12 cellular contexts compared by ENCODE assay signal in the genomic region with DNA sequence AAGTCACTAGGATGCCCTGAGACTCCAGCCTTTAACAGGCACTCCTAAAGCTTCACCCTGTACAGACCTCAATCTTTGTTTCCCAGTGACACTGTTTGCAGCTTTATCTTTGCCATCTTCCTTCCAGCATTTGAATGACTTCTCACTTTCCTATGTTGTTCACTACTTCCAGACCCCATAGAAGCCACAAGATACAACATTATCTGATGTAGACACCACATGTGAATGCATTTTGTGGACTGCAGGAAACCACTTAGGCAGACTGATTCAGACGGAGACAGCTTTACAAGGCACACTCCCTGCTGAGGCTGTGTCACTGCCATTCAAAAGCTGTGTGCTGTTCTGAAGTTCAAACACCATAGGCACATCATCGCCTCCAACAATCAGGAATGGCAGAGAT.
DNase-seq lines count a peak whose midpoint lies in the region; ATAC-seq and TF ChIP-seq lines count a peak whose summit lies in the region.
"Had no signal": no experiment of that assay in that cellular context is flagged by ENCODE, and none has a peak within 500 bp of the region (broad histone marks: within the 10 kb centered on the region; RNA-seq: fewer than 3 reads in every experiment).

No MANE protein-coding gene starts in this region.

- H3K27ac ChIP-seq in H9 (ENCODE audit: insufficient read length, low read depth, low read length): no peak overlapping the region
- H3K27ac ChIP-seq: breast epithelium had no signal

- H2BK120ac ChIP-seq in H9 (ENCODE audit: low read depth, low read length, poor library complexity, severe bottlenecking): no peak overlapping the region

- no peak overlapping the region for H2BK12ac ChIP-seq in H9 (ENCODE audit: insufficient read length, low read depth, low read length)

- no peaks in the 10 kb centered on the region for H3K9me3 ChIP-seq in H9 (ENCODE audit: control insufficient read depth, low read depth, low read length)
- H3K9me3 ChIP-seq: breast epithelium had no signal

- H3T11ph ChIP-seq in H9 (ENCODE audit: low read length): no peak overlapping the region

- H3K4ac ChIP-seq in H9 (ENCODE audit: low read depth, low read length): no peak overlapping the region

- H3K79me2 ChIP-seq in H9 (ENCODE audit: insufficient read depth, low read length): no peaks in the 10 kb centered on the region

- TF ChIP-seq CTCF in H9 (conservative IDR thresholded peaks at IDR 0.05): no peak

- H3K36me3 Mint-ChIP-seq in activated CD4-positive, alpha-beta T cell treated with anti-CD3 and anti-CD28 coated beads for 36 hours (ENCODE audit: low read depth): no peaks in the 10 kb centered on the region
- H3K36me3 Mint-ChIP-seq in H9 (ENCODE audit: insufficient read depth in 1 of 3, low read depth in 3 of 3): no peaks in the 10 kb centered on the region
- no peaks in the 10 kb centered on the region for H3K36me3 Mint-ChIP-seq in T-helper 2 cell treated with Interferon-gamma antibody and Interleukin-4, amounts not matched to agents 5 μg/mL and 100 μg/mL, for 36 hours (ENCODE audit: low read depth)

- H2AK5ac ChIP-seq in H9 (ENCODE audit: insufficient read length, low read length): no peak overlapping the region

- peaks cover 3% of the 10 kb centered on the region for H3K27me3 Mint-ChIP-seq in activated CD4-positive, alpha-beta T cell treated with anti-CD3 and anti-CD28 coated beads for 36 hours
- no peaks in the 10 kb centered on the region for H3K27me3 Mint-ChIP-seq in H9 (ENCODE audit: low read depth)
- H3K27me3 Mint-ChIP-seq in T-helper 2 cell treated with Interferon-gamma antibody and Interleukin-4, amounts not matched to agents 5 μg/mL and 100 μg/mL, for 36 hours (ENCODE audit: low read depth): peaks cover 67% of the 10 kb centered on the region

- no peak overlapping the region for H3K56ac ChIP-seq in H9 (ENCODE audit: insufficient read length, low read depth, low read length)

- no CpG with 5 or more reads among the region's 2 CpGs for WGBS in H9 (ENCODE audit: extremely low coverage, insufficient read length, low lambda C conversion rate)

- no peak overlapping the region for H3K18ac ChIP-seq in H9 (ENCODE audit: insufficient read length, low read depth, low read length)

- no peak overlapping the region for H4K5ac ChIP-seq in H9 (ENCODE audit: insufficient read length, low read depth, low read length)

- H2AFZ ChIP-seq in H9 (ENCODE audit: low read length): peak overlapping the region; percentile 15

- H2BK20ac ChIP-seq in H9 (ENCODE audit: low read depth, low read length, poor library complexity, severe bottlenecking): no peak overlapping the region

- H3K27ac Mint-ChIP-seq in activated CD4-positive, alpha-beta T cell treated with anti-CD3 and anti-CD28 coated beads for 36 hours: no peak overlapping the region
- no peak overlapping the region for H3K27ac Mint-ChIP-seq in H9
- no peak overlapping the region for H3K27ac Mint-ChIP-seq in T-helper 2 cell treated with Interferon-gamma antibody and Interleukin-4, amounts not matched to agents 5 μg/mL and 100 μg/mL, for 36 hours

- H3K79me1 ChIP-seq in H9 (ENCODE audit: insufficient read depth, low read depth, low read length, poor library complexity, severe bottlenecking): no peaks in the 10 kb centered on the region

- no peaks in the 10 kb centered on the region for H4K20me1 ChIP-seq in H9 (ENCODE audit: control insufficient read depth, insufficient read depth, insufficient read length)

- CTCF ChIA-PET in activated CD4-positive, alpha-beta T cell treated with anti-CD3 and anti-CD28 coated beads for 36 hours (lab: Charles Lee): no interaction called here

- no peaks in the 10 kb centered on the region for H3K23me2 ChIP-seq in H9 (ENCODE audit: insufficient read length, low read depth, low read length, poor library complexity, severe bottlenecking)

- intact Hi-C loops in activated CD4-positive, alpha-beta T cell treated with anti-CD3 and anti-CD28 coated beads for 36 hours (cut with DNase I, micrococcal nuclease): no loop called here

- no peak overlapping the region for H4K8ac ChIP-seq in H9 (replicated peaks; ENCODE audit: insufficient read length, low read depth, low read length)

- peak; percentile 12 for DNase-seq in activated CD4-positive, alpha-beta T cell treated with anti-CD3 and anti-CD28 coated beads for 36 hours
- DNase-seq in activated CD4-positive, alpha-beta T cell treated with anti-CD3 and anti-CD28 coated beads, Interleukin-2, amount 50 U/mL, for 4 hours: no peak
- DNase-seq in H9: no peak
- DNase-seq in T-helper 2 cell treated with Interferon-gamma antibody and Interleukin-4, amounts not matched to agents 5 μg/mL and 100 μg/mL, for 36 hours (ENCODE audit: low spot score): peak; percentile 45
- peak; percentile 94 for DNase-seq in islet precursor cell
- DNase-seq in HPDE6-E6E7 (ENCODE audit: extremely low spot score): no peak
- DNase-seq in kidney glomerular epithelial cell (lab: John Stamatoyannopoulos, UW): no peak
- DNase-seq in NCI-H510A (lab: John Stamatoyannopoulos, UW): no peak
- DNase-seq: activated gamma-delta T cell, NCI-H2029 treated with DMSO at 0.1 percent for 48 hours had no signal

- no peaks in the 10 kb centered on the region for H3K27me3 ChIP-seq in H9 (ENCODE audit: insufficient read depth, low read length)
- H3K27me3 ChIP-seq: breast epithelium had no signal

- no peaks in the 10 kb centered on the region for H3K9me3 Mint-ChIP-seq in activated CD4-positive, alpha-beta T cell treated with anti-CD3 and anti-CD28 coated beads for 36 hours (ENCODE audit: low read depth)
- no peaks in the 10 kb centered on the region; a peak in 1 of 5 replicates for H3K9me3 Mint-ChIP-seq in H9
- no peaks in the 10 kb centered on the region for H3K9me3 Mint-ChIP-seq in T-helper 2 cell treated with Interferon-gamma antibody and Interleukin-4, amounts not matched to agents 5 μg/mL and 100 μg/mL, for 36 hours

- POLR2A ChIA-PET in activated CD4-positive, alpha-beta T cell treated with anti-CD3 and anti-CD28 coated beads for 36 hours (lab: Charles Lee): interaction anchor here (0.6 kb wide), 1 partner anchor 20 kb away, joined by 3 read pairs; no protein-coding TSS in a partner anchor

- peak overlapping the region; percentile 24; the same call in 1 of the 2 replicates for H3K14ac ChIP-seq in H9 (ENCODE audit: insufficient read depth, low read length)

- peaks cover 3% of the 10 kb centered on the region; the same call in 1 of the 2 replicates for H3K4me1 ChIP-seq in H9 (ENCODE audit: insufficient read depth, low read length)
- H3K4me1 ChIP-seq: breast epithelium had no signal

- peaks cover 2% of the 10 kb centered on the region for H3K4me1 Mint-ChIP-seq in activated CD4-positive, alpha-beta T cell treated with anti-CD3 and anti-CD28 coated beads for 36 hours
- peaks cover 3 to 6% of the 10 kb centered on the region in 2 experiments for H3K4me1 Mint-ChIP-seq in H9
- peaks cover 3% of the 10 kb centered on the region for H3K4me1 Mint-ChIP-seq in T-helper 2 cell treated with Interferon-gamma antibody and Interleukin-4, amounts not matched to agents 5 μg/mL and 100 μg/mL, for 36 hours (ENCODE audit: low read depth)

- H3K4me2 ChIP-seq in H9 (ENCODE audit: insufficient read depth, insufficient read length, low read length): no peak overlapping the region

- no peak overlapping the region for H3K4me3 Mint-ChIP-seq in activated CD4-positive, alpha-beta T cell treated with anti-CD3 and anti-CD28 coated beads for 36 hours
- no peak overlapping the region for H3K4me3 Mint-ChIP-seq in H9
- H3K4me3 Mint-ChIP-seq in T-helper 2 cell treated with Interferon-gamma antibody and Interleukin-4, amounts not matched to agents 5 μg/mL and 100 μg/mL, for 36 hours: no peak overlapping the region

- H2BK15ac ChIP-seq in H9 (ENCODE audit: low read depth, low read length): no peak overlapping the region

- no peak overlapping the region for H4K91ac ChIP-seq in H9 (ENCODE audit: insufficient read length, low read depth, low read length)

- no peak overlapping the region for H3K23ac ChIP-seq in H9 (ENCODE audit: insufficient read length, low read depth, low read length)

- ATAC-seq in activated CD4-positive, alpha-beta T cell treated with anti-CD3 and anti-CD28 coated beads for 36 hours: peak; percentile 64
- ATAC-seq: HCT116 had no signal

- H2BK5ac ChIP-seq in H9 (ENCODE audit: insufficient read length, low read length): no peak overlapping the region

- H3K9ac ChIP-seq in H9 (ENCODE audit: extremely low read depth, insufficient read length, low read length): no peak overlapping the region

Comparison
In these comparisons a context has a peak if more than half of its experiments do, and no peak if none do; other contexts are left out.
1. DNase-seq: peak in activated CD4-positive, alpha-beta T cell treated with anti-CD3 and anti-CD28 coated beads for 36 hours (single experiment), T-helper 2 cell treated with Interferon-gamma antibody and Interleukin-4, amounts not matched to agents 5 μg/mL and 100 μg/mL, for 36 hours (single experiment) and islet precursor cell (single experiment); none in activated CD4-positive, alpha-beta T cell treated with anti-CD3 and anti-CD28 coated beads, Interleukin-2, amount 50 U/mL, for 4 hours (0 of 2), H9 (single experiment), HPDE6-E6E7 (single experiment), kidney glomerular epithelial cell (single experiment) and NCI-H510A (single experiment).